ENCODE assay signal across 33 cellular contexts in the genomic region with DNA sequence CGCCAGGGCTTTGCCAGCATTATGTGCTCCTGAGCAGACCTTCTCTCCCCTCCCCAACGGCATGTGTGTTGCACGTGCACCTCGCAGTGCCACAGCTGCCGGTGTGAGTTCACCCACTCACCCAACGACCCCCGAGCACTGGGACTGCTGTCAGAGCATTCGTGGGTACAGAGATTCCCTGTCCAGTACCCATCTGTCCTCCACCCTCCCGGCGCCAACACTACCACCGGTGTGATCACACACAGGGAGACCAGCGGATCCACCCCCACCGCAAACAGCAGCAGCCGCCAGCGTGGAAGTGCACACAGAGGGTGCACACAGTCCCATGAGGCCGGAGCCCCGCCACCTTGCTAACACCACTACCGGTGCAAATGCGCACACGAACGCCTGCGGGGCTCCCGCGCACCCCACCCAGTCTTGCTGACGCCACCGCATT. TPM values are rescaled to one million over a fixed set of nuclear protein-coding genes. Genes with fewer than 3 reads are reported as not detected.
"Had no signal": no experiment of that assay in that cellular context is flagged by ENCODE, and none has a peak within 500 bp of the region (broad histone marks: within the 10 kb centered on the region; RNA-seq: fewer than 3 reads in every experiment).

No MANE protein-coding gene starts in this region.

- H3K4me1 ChIP-seq: adrenal gland had no signal

- H3K9me3 ChIP-seq: adrenal gland had no signal

- DNase-seq: activated B cell treated with CpG ODN at 0.5 μM for 24 hours; activated CD4-positive, alpha-beta memory T cell treated with anti-CD3 and anti-CD28 coated beads for 36 hours; activated CD4-positive, alpha-beta T cell treated with anti-CD3 and anti-CD28 coated beads for 4 hours; activated CD4-positive, alpha-beta T cell treated with anti-CD3 and anti-CD28 coated beads, Interleukin-2, amount 50 U/mL, for 1 hour; activated CD4-positive, CD25-positive, alpha-beta regulatory T cell treated with anti-CD3 and anti-CD28 coated beads, Interleukin-2, amount 50 U/mL, for 72 hours; activated CD8-positive, alpha-beta memory T cell treated with anti-CD3 and anti-CD28 coated beads, Interleukin-2, amount 50 U/mL, for 4 hours; activated gamma-delta T cell treated with Interleukin-2 at 50 U/mL for 16 hours; activated naive CD4-positive, alpha-beta T cell treated with anti-CD3 and anti-CD28 coated beads for 36 hours; activated T-cell treated with anti-CD3 and anti-CD28 coated beads for 4 hours; activated T-cell treated with anti-CD3 and anti-CD28 coated beads, Interleukin-2, amount 50 U/mL, for 4 hours; Karpas-422; KBM-7; NCI-H1105; NCI-H1417 treated with DMSO at 0.1 percent for 48 hours; NCI-H187 treated with DMSO at 0.1 percent for 48 hours; NCI-H2081 treated with DMSO at 0.1 percent for 48 hours; NCI-H345; NCI-H524 treated with DMSO at 0.1 percent for 48 hours; RPMI8226; SW 1271; T-helper 1 cell; T-helper 2 cell; T-helper 9 cell had no signal

- H3K36me3 ChIP-seq: adrenal gland had no signal

- H3K36me3 Mint-ChIP-seq: activated CD4-positive, alpha-beta memory T cell treated with anti-CD3 and anti-CD28 coated beads for 36 hours; brain had no signal

- H3K9me3 Mint-ChIP-seq: activated naive CD4-positive, alpha-beta T cell treated with anti-CD3 and anti-CD28 coated beads for 36 hours had no signal

- H3K4me3 Mint-ChIP-seq: activated B cell treated with CpG ODN at 0.5 μM for 24 hours; activated CD4-positive, alpha-beta memory T cell treated with anti-CD3 and anti-CD28 coated beads for 36 hours; activated naive CD4-positive, alpha-beta T cell treated with anti-CD3 and anti-CD28 coated beads for 36 hours; activated T-cell treated with anti-CD3 and anti-CD28 coated beads, Interleukin-2, amount 50 U/mL, for 4 hours; activated T-helper 1 cell treated with anti-CD3 and anti-CD28 coated beads, Interleukin-12 subunit alpha, Interleukin-12 subunit beta, Interleukin-2, Interleukin-4 antibody, amounts not matched to agents 30 ng/mL and 10 ng/mL and 1 ng/mL, durations not matched to agents 14 hours and 24 hours and 36 hours; brain had no signal

- H3K27ac ChIP-seq: adrenal gland, VCaP had no signal

- H3K27me3 ChIP-seq: adrenal gland had no signal

- H3K4me1 Mint-ChIP-seq: brain had no signal

- H3K4me3 ChIP-seq: adrenal gland had no signal

- ATAC-seq: activated naive CD4-positive, alpha-beta T cell treated with anti-CD3 and anti-CD28 coated beads, Interleukin-2, amount 50 U/mL, for 72 hours; activated T-cell treated with anti-CD3 and anti-CD28 coated beads, Interleukin-2, amount 50 U/mL, for 4 hours; Panc1; Right ventricle myocardium inferior had no signal

- H3K27me3 Mint-ChIP-seq: activated B cell treated with CpG ODN at 0.5 μM for 24 hours had no signal

- H3K27ac Mint-ChIP-seq: activated B cell treated with CpG ODN at 0.5 μM for 24 hours; activated CD4-positive, alpha-beta memory T cell treated with anti-CD3 and anti-CD28 coated beads for 36 hours; activated naive CD4-positive, alpha-beta T cell treated with anti-CD3 and anti-CD28 coated beads for 36 hours; activated naive CD4-positive, alpha-beta T cell treated with anti-CD3 and anti-CD28 coated beads, Interleukin-2, amount 50 U/mL, for 72 hours; activated T-helper 1 cell treated with anti-CD3 and anti-CD28 coated beads, Interleukin-12 subunit alpha, Interleukin-12 subunit beta, Interleukin-2, Interleukin-4 antibody, amounts not matched to agents 30 ng/mL and 10 ng/mL and 1 ng/mL, durations not matched to agents 14 hours and 24 hours and 36 hours; brain had no signal

RNA-seq across cellular contexts. Expression of gene LILRA1, which starts 15.9 kb away (rescaled TPM):
- total RNA-seq: activated CD4-positive, alpha-beta memory T cell treated with anti-CD3 and anti-CD28 coated beads for 36 hours; activated naive CD4-positive, alpha-beta T cell treated with anti-CD3 and anti-CD28 coated beads for 36 hours; activated naive CD4-positive, alpha-beta T cell treated with anti-CD3 and anti-CD28 coated beads, Interleukin-2, amount 50 U/mL, for 72 hours; activated T-cell treated with anti-CD3 and anti-CD28 coated beads, Interleukin-2, amount 50 U/mL, for 4 hours; activated T-helper 1 cell treated with anti-CD3 and anti-CD28 coated beads, Interleukin-12 subunit alpha, Interleukin-12 subunit beta, Interleukin-2, Interleukin-4 antibody, amounts not matched to agents 30 ng/mL and 10 ng/mL and 1 ng/mL, durations not matched to agents 14 hours and 24 hours and 36 hours; bronchial epithelial cell; MCF 10A; NCI-H460 had no signal

RNA-seq across cellular contexts. Expression of gene LILRB1, which starts 20.9 kb away (rescaled TPM):
- total RNA-seq: activated CD4-positive, alpha-beta memory T cell treated with anti-CD3 and anti-CD28 coated beads for 36 hours; activated T-helper 1 cell treated with anti-CD3 and anti-CD28 coated beads, Interleukin-12 subunit alpha, Interleukin-12 subunit beta, Interleukin-2, Interleukin-4 antibody, amounts not matched to agents 30 ng/mL and 10 ng/mL and 1 ng/mL, durations not matched to agents 14 hours and 24 hours and 36 hours; bronchial epithelial cell; MCF 10A; NCI-H460 had no signal

RNA-seq across cellular contexts. Expression of gene LILRA2, which starts 35.8 kb away (rescaled TPM):
- total RNA-seq: activated B cell treated with CpG ODN at 0.5 μM for 24 hours; activated CD4-positive, alpha-beta memory T cell treated with anti-CD3 and anti-CD28 coated beads for 36 hours; activated naive CD4-positive, alpha-beta T cell treated with anti-CD3 and anti-CD28 coated beads for 36 hours; activated naive CD4-positive, alpha-beta T cell treated with anti-CD3 and anti-CD28 coated beads, Interleukin-2, amount 50 U/mL, for 72 hours; activated T-cell treated with anti-CD3 and anti-CD28 coated beads, Interleukin-2, amount 50 U/mL, for 4 hours; activated T-helper 1 cell treated with anti-CD3 and anti-CD28 coated beads, Interleukin-12 subunit alpha, Interleukin-12 subunit beta, Interleukin-2, Interleukin-4 antibody, amounts not matched to agents 30 ng/mL and 10 ng/mL and 1 ng/mL, durations not matched to agents 14 hours and 24 hours and 36 hours; bronchial epithelial cell; MCF 10A; NCI-H460 had no signal

RNA-seq across cellular contexts. Expression of gene LILRB4, which starts 53.4 kb away (rescaled TPM):
- total RNA-seq: activated CD4-positive, alpha-beta memory T cell treated with anti-CD3 and anti-CD28 coated beads for 36 hours; activated naive CD4-positive, alpha-beta T cell treated with anti-CD3 and anti-CD28 coated beads for 36 hours; activated naive CD4-positive, alpha-beta T cell treated with anti-CD3 and anti-CD28 coated beads, Interleukin-2, amount 50 U/mL, for 72 hours; activated T-helper 1 cell treated with anti-CD3 and anti-CD28 coated beads, Interleukin-12 subunit alpha, Interleukin-12 subunit beta, Interleukin-2, Interleukin-4 antibody, amounts not matched to agents 30 ng/mL and 10 ng/mL and 1 ng/mL, durations not matched to agents 14 hours and 24 hours and 36 hours; bronchial epithelial cell; MCF 10A; NCI-H460 had no signal
